Comparison of ENCODE assay signal across 21 cellular contexts in the genomic region with DNA sequence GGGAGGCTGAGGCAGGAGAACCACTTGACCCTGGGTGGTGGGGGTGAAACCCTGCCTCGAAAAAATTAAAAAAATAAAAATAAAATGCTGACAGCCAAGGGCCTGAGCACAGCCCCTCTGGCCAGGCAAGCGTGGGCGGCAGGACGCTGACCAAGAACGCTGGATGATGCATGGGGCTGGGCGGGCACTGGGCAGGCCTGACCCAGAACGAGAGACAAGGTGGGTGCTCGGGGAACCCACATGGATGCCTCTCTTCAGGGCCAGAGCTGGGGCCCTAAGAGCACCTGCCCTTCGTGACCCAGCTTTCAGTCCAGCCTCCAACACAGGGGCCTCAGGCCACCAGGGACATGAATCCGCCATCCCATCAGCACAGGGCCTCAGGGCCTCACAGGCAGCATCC. TPM values are rescaled to one million over a fixed set of nuclear protein-coding genes. Genes with fewer than 3 reads are reported as not detected.
A peak's percentile ranks its signal among the peaks of the same experiment; 100 is the strongest.
DNase-seq lines count a peak whose midpoint lies in the region; ATAC-seq and TF ChIP-seq lines count a peak whose summit lies in the region.
"Had no signal": no experiment of that assay in that cellular context is flagged by ENCODE, and none has a peak within 500 bp of the region (broad histone marks: within the 10 kb centered on the region; RNA-seq: fewer than 3 reads in every experiment).

No MANE protein-coding gene starts in this region.

- H3K9me3 ChIP-seq in psoas muscle: no peaks in the 10 kb centered on the region
- H3K9me3 ChIP-seq: A549, Caco-2 had no signal

- CTCF ChIA-PET in MCF 10A (lab: Yijun Ruan, JAX): no interaction called here

- H3K27ac Mint-ChIP-seq in natural killer cell treated with Interleukin-12 subunit alpha and Interleukin-12 subunit beta and Interleukin-15 and Interleukin-18, amount 100 ng/mL, for 72 hours: no peak overlapping the region
- no peak overlapping the region for H3K27ac Mint-ChIP-seq in natural killer cell
- no peak overlapping the region for H3K27ac Mint-ChIP-seq in MCF 10A (ENCODE audit: low read depth, unreplicated experiment)
- H3K27ac Mint-ChIP-seq: CD4-positive, alpha-beta T cell had no signal

- peak; percentile 5 for DNase-seq in activated naive CD4-positive, alpha-beta T cell treated with anti-CD3 and anti-CD28 coated beads, Interleukin-2, amount 50 U/mL, for 16 hours
- DNase-seq in activated naive CD4-positive, alpha-beta T cell treated with Interleukin-2 at 50 U/mL for 16 hours: no peak
- DNase-seq in natural killer cell treated with Interleukin-12 subunit alpha and Interleukin-12 subunit beta and Interleukin-15 and Interleukin-18, amount 100 ng/mL, for 72 hours (ENCODE audit: low spot score): peak; percentile 49
- DNase-seq in natural killer cell (no peak), psoas muscle (peak; percentile 2 to 29), MCF 10A (ENCODE audit: unreplicated experiment) (no peak), NCI-H1930 (lab: John Stamatoyannopoulos, UW) (no peak)
- DNase-seq: AML-193; Caco-2; CD4-positive, alpha-beta T cell; DMS153; DMS79; GDM1; GM23248; HCEC 1CT had no signal

- no peak for TF ChIP-seq CTCF in natural killer cell (IDR thresholded peaks at IDR 0.05)
- TF ChIP-seq CTCF in psoas muscle (IDR thresholded peaks at IDR 0.05): no peak
- no peak for TF ChIP-seq CTCF in MCF 10A (IDR thresholded peaks at IDR 0.05; ENCODE audit: unreplicated experiment)

- ATAC-seq in natural killer cell treated with Interleukin-12 subunit alpha and Interleukin-12 subunit beta and Interleukin-15 and Interleukin-18, amount 100 ng/mL, for 72 hours: no peak
- ATAC-seq in natural killer cell (no peak), psoas muscle (no peak)

- WGBS in psoas muscle, 3 donors: 84 to 87% (median 84%) methylated on average over 10 of the region's 10 CpGs

- no peak overlapping the region for H3K4me3 ChIP-seq in psoas muscle
- H3K4me3 ChIP-seq: A549, GM23248 had no signal

- no peak overlapping the region for H3K27ac ChIP-seq in psoas muscle
- H3K27ac ChIP-seq: 22Rv1, A549, C4-2B, GM23248, HL-60 had no signal

- H3K4me1 ChIP-seq in psoas muscle: no peaks in the 10 kb centered on the region
- H3K4me1 ChIP-seq: A549, Caco-2 had no signal

- H3K27me3 Mint-ChIP-seq in natural killer cell treated with Interleukin-12 subunit alpha and Interleukin-12 subunit beta and Interleukin-15 and Interleukin-18, amount 100 ng/mL, for 72 hours: peaks cover 0 to 5% of the 10 kb centered on the region in 2 donors
- H3K27me3 Mint-ChIP-seq in natural killer cell (ENCODE audit: low read depth in 2 of 2) (no peaks in the 10 kb centered on the region), MCF 10A (ENCODE audit: insufficient read depth, unreplicated experiment) (peaks cover 41% of the 10 kb centered on the region)

- POLR2A ChIA-PET in MCF 10A (lab: Yijun Ruan, JAX): no interaction called here

- peaks cover 0 to 55% (median 20%) of the 10 kb centered on the region in 3 donors for H3K27me3 ChIP-seq in psoas muscle (ENCODE audit: insufficient read depth in 3 of 3, low read length in 2 of 3)

- BruUV-seq in MCF 10A (replicated peaks; lab: Mats Ljungman, UMichigan): no TSS peak

- H3K36me3 ChIP-seq in psoas muscle (ENCODE audit: insufficient read depth in 1 of 2, low read depth in 1 of 2): no peaks in the 10 kb centered on the region

- H3K4me3 Mint-ChIP-seq in natural killer cell treated with Interleukin-12 subunit alpha and Interleukin-12 subunit beta and Interleukin-15 and Interleukin-18, amount 100 ng/mL, for 72 hours: no peak overlapping the region
- H3K4me3 Mint-ChIP-seq in natural killer cell (no peak overlapping the region), MCF 10A (ENCODE audit: unreplicated experiment) (no peak overlapping the region)
- H3K4me3 Mint-ChIP-seq: CD4-positive, alpha-beta T cell had no signal

- no peaks in the 10 kb centered on the region for H3K36me3 Mint-ChIP-seq in natural killer cell treated with Interleukin-12 subunit alpha and Interleukin-12 subunit beta and Interleukin-15 and Interleukin-18, amount 100 ng/mL, for 72 hours
- H3K36me3 Mint-ChIP-seq in natural killer cell: no peaks in the 10 kb centered on the region
- no peaks in the 10 kb centered on the region for H3K36me3 Mint-ChIP-seq in MCF 10A (ENCODE audit: insufficient read depth, unreplicated experiment)

- no peaks in the 10 kb centered on the region for H3K4me1 Mint-ChIP-seq in natural killer cell treated with Interleukin-12 subunit alpha and Interleukin-12 subunit beta and Interleukin-15 and Interleukin-18, amount 100 ng/mL, for 72 hours (ENCODE audit: low read depth in 2 of 2)
- H3K4me1 Mint-ChIP-seq in natural killer cell (no peaks in the 10 kb centered on the region), MCF 10A (ENCODE audit: insufficient read depth, unreplicated experiment) (no peaks in the 10 kb centered on the region)

- intact Hi-C loops in natural killer cell (cut with micrococcal nuclease) (no loop called here), psoas muscle (cut with DNase I) (no loop called here), MCF 10A (cut with micrococcal nuclease) (no loop called here)

- H3K9me3 Mint-ChIP-seq in natural killer cell treated with Interleukin-12 subunit alpha and Interleukin-12 subunit beta and Interleukin-15 and Interleukin-18, amount 100 ng/mL, for 72 hours: no peaks in the 10 kb centered on the region
- H3K9me3 Mint-ChIP-seq in natural killer cell: no peaks in the 10 kb centered on the region
- peaks cover 8% of the 10 kb centered on the region for H3K9me3 Mint-ChIP-seq in MCF 10A (ENCODE audit: unreplicated experiment)
- H3K9me3 Mint-ChIP-seq: CD4-positive, alpha-beta T cell had no signal

RNA-seq across cellular contexts. Expression of a gene that starts 11.3 kb away (rescaled TPM):
- not detected for total RNA-seq in natural killer cell treated with Interleukin-12 subunit alpha and Interleukin-12 subunit beta and Interleukin-15 and Interleukin-18, amount 100 ng/mL, for 72 hours
- total RNA-seq in natural killer cell (not detected), psoas muscle (not detected), MCF 10A (2022) (3.2 and 4.4 TPM in 2 replicates)
- polyA plus RNA-seq in psoas muscle: under 1 TPM; 0.01 to 0.21 (median 0.08) TPM
- total RNA-seq: CD4-positive, alpha-beta T cell; HT1080 had no signal
- polyA plus RNA-seq: BJ had no signal

Comparison
In these comparisons a context has a peak if more than half of its experiments do, and no peak if none do; other contexts are left out.
1. DNase-seq: peak in activated naive CD4-positive, alpha-beta T cell treated with anti-CD3 and anti-CD28 coated beads, Interleukin-2, amount 50 U/mL, for 16 hours (single experiment), natural killer cell treated with Interleukin-12 subunit alpha and Interleukin-12 subunit beta and Interleukin-15 and Interleukin-18, amount 100 ng/mL, for 72 hours (single experiment) and psoas muscle (2 of 2); none in activated naive CD4-positive, alpha-beta T cell treated with Interleukin-2 at 50 U/mL for 16 hours (single experiment), natural killer cell (single experiment), MCF 10A (single experiment) and NCI-H1930 (0 of 2).